Comparison of ENCODE assay signal across 26 cellular contexts in genomic region chr2:163467206-163467605, GRCh38.
DNase-seq lines count a peak whose midpoint lies in the region; ATAC-seq and TF ChIP-seq lines count a peak whose summit lies in the region.
"Had no signal": no experiment of that assay in that cellular context is flagged by ENCODE, and none has a peak within 500 bp of the region (broad histone marks: within the 10 kb centered on the region; RNA-seq: fewer than 3 reads in every experiment).

No MANE protein-coding gene starts in this region.

- peaks cover 72% of the 10 kb centered on the region for H3K4me1 Mint-ChIP-seq in brain
- H3K4me1 Mint-ChIP-seq in activated naive CD8-positive, alpha-beta T cell treated with anti-CD3 and anti-CD28 coated beads, Interleukin-2, amount 50 U/mL, for 24 hours = no peaks in the 10 kb centered on the region
- no peaks in the 10 kb centered on the region for H3K4me1 Mint-ChIP-seq in effector memory CD8-positive, alpha-beta T cell (ENCODE audit: low read depth in 2 of 2)
- H3K4me1 Mint-ChIP-seq: activated CD4-positive, alpha-beta T cell treated with anti-CD3 and anti-CD28 coated beads, Interleukin-2, amount 10 ng/mL, durations not matched to agents 7 days and 5 days; activated naive CD8-positive, alpha-beta T cell treated with anti-CD3 and anti-CD28 coated beads for 36 hours; activated T-helper 17 cell treated with anti-CD3 and anti-CD28 coated beads, Interleukin-2, amount 50 U/mL, for 72 hours; CD4-positive, CD25-positive, alpha-beta regulatory T cell had no signal

- DNase-seq in HEK293T (ENCODE audit: extremely low spot score) (no peak), NCI-H69 (lab: John Stamatoyannopoulos, UW) (peak; percentile 90), psoas muscle (peak; percentile 16 to 62), lower leg skin (ENCODE audit: low spot score in 2 of 2) (no peak), adrenal gland (no peak)
- no peak for DNase-seq in activated naive CD8-positive, alpha-beta T cell treated with anti-CD3 and anti-CD28 coated beads, Interleukin-2, amount 50 U/mL, for 24 hours
- no peak for DNase-seq in effector memory CD8-positive, alpha-beta T cell
- DNase-seq: activated CD4-positive, alpha-beta T cell treated with anti-CD3 and anti-CD28 coated beads, Interleukin-2, amount 10 ng/mL, durations not matched to agents 7 days and 5 days; activated naive CD8-positive, alpha-beta T cell treated with anti-CD3 and anti-CD28 coated beads for 36 hours; brain microvascular endothelial cell; CD4-positive, CD25-positive, alpha-beta regulatory T cell; colonic mucosa; endodermal cell; esophagus squamous epithelium; kidney glomerular epithelial cell; mammary epithelial cell; NCI-H187; spleen; stimulated activated CD4-positive, alpha-beta T cell treated with anti-CD3 and anti-CD28 coated beads, Interleukin-4, amount 100 ng/mL, for 24 hours; stimulated activated naive CD4-positive, alpha-beta T cell treated with Interleukin-2 at 50 U/mL for 16 hours; T-helper 1 cell; thyroid gland had no signal

- H3K27ac Mint-ChIP-seq in brain = peak overlapping the region; percentile 57 to 85 (median 81)
- H3K27ac Mint-ChIP-seq in activated naive CD8-positive, alpha-beta T cell treated with anti-CD3 and anti-CD28 coated beads, Interleukin-2, amount 50 U/mL, for 24 hours = no peak overlapping the region
- no peak overlapping the region for H3K27ac Mint-ChIP-seq in effector memory CD8-positive, alpha-beta T cell
- H3K27ac Mint-ChIP-seq: activated CD4-positive, alpha-beta T cell treated with anti-CD3 and anti-CD28 coated beads, Interleukin-2, amount 10 ng/mL, durations not matched to agents 7 days and 5 days; activated naive CD8-positive, alpha-beta T cell treated with anti-CD3 and anti-CD28 coated beads for 36 hours; activated T-helper 17 cell treated with anti-CD3 and anti-CD28 coated beads, Interleukin-2, amount 50 U/mL, for 72 hours; CD4-positive, CD25-positive, alpha-beta regulatory T cell; endodermal cell had no signal

- H3K4me3 ChIP-seq in psoas muscle (peak overlapping the region; percentile 40), lower leg skin (ENCODE audit: low read depth, poor library complexity, severe bottlenecking) (no peak overlapping the region), adrenal gland (no peak overlapping the region)
- H3K4me3 ChIP-seq: colonic mucosa, esophagus squamous epithelium, HAP-1, spleen, thyroid gland had no signal

- H3K36me3 ChIP-seq in psoas muscle (ENCODE audit: insufficient read depth in 1 of 2, low read depth in 1 of 2) (no peaks in the 10 kb centered on the region), adrenal gland (replicated peaks in 1 of 2) (no peaks in the 10 kb centered on the region)
- H3K36me3 ChIP-seq: brain microvascular endothelial cell, colonic mucosa, esophagus squamous epithelium, HAP-1, neutrophil, spleen, thyroid gland had no signal

- H3K27me3 ChIP-seq in psoas muscle (ENCODE audit: insufficient read depth in 3 of 3, low read length in 2 of 3) = no peaks in the 10 kb centered on the region
- H3K27me3 ChIP-seq in adrenal gland = no peaks in the 10 kb centered on the region
- H3K27me3 ChIP-seq: brain microvascular endothelial cell, colonic mucosa, esophagus squamous epithelium, neutrophil, spleen, thyroid gland had no signal

- H3K9me3 ChIP-seq in psoas muscle = no peaks in the 10 kb centered on the region
- no peaks in the 10 kb centered on the region for H3K9me3 ChIP-seq in adrenal gland (replicated peaks in 1 of 3)
- H3K9me3 ChIP-seq: colonic mucosa, esophagus squamous epithelium, HAP-1, neutrophil, spleen, thyroid gland had no signal

- TF ChIP-seq CTCF in brain (conservative IDR thresholded peaks at IDR 0.05) (no peak), psoas muscle (IDR thresholded peaks at IDR 0.05) (no peak), lower leg skin (IDR thresholded peaks at IDR 0.05) (no peak), adrenal gland (IDR thresholded peaks at IDR 0.05) (no peak)

- H3K4me1 ChIP-seq in psoas muscle = peaks cover 8% of the 10 kb centered on the region
- H3K4me1 ChIP-seq in adrenal gland (replicated peaks in 1 of 2) = no peaks in the 10 kb centered on the region
- H3K4me1 ChIP-seq: colonic mucosa, thyroid gland had no signal

- POLR2A ChIA-PET in HEK293T (lab: Yijun Ruan, JAX) = no interaction called here

- peak; percentile 62 to 79 (median 74) for ATAC-seq in psoas muscle
- no peak for ATAC-seq in activated naive CD8-positive, alpha-beta T cell treated with anti-CD3 and anti-CD28 coated beads, Interleukin-2, amount 50 U/mL, for 24 hours
- no peak for ATAC-seq in effector memory CD8-positive, alpha-beta T cell (replicated peaks)
- ATAC-seq: activated T-helper 17 cell treated with anti-CD3 and anti-CD28 coated beads, Interleukin-2, amount 50 U/mL, for 72 hours had no signal

- 21 to 48% (median 25%) methylated on average over 10 of the region's 10 CpGs for WGBS in psoas muscle, 3 donors
- 71 to 78% methylated on average over 10 of the region's 10 CpGs for WGBS in lower leg skin, 2 donors
- WGBS in adrenal gland, 4 donors = 88 to 96% (median 91%) methylated on average over 10 of the region's 10 CpGs

- intact Hi-C loops in psoas muscle (cut with DNase I) (loop anchor here in 1 of 2 donors (10.0 kb wide), 1 partner anchor 122 kb away; no protein-coding TSS in a partner anchor), lower leg skin (cut with DNase I; ENCODE audit: low total_unique reads) (loop anchor here (10.0 kb wide), 1 partner anchor 1762 kb away; no protein-coding TSS in a partner anchor), adrenal gland (cut with DNase I) (no loop called here)

- TF ChIP-seq POLR2A in lower leg skin (IDR thresholded peaks at IDR 0.05) (no peak), adrenal gland (IDR thresholded peaks at IDR 0.05) (no peak)

- H3K4me3 Mint-ChIP-seq in brain = peak overlapping the region; percentile 43 to 77 (median 67)
- no peak overlapping the region for H3K4me3 Mint-ChIP-seq in activated naive CD8-positive, alpha-beta T cell treated with anti-CD3 and anti-CD28 coated beads, Interleukin-2, amount 50 U/mL, for 24 hours
- H3K4me3 Mint-ChIP-seq in effector memory CD8-positive, alpha-beta T cell = no peak overlapping the region
- H3K4me3 Mint-ChIP-seq: activated CD4-positive, alpha-beta T cell treated with anti-CD3 and anti-CD28 coated beads, Interleukin-2, amount 10 ng/mL, durations not matched to agents 7 days and 5 days; activated naive CD8-positive, alpha-beta T cell treated with anti-CD3 and anti-CD28 coated beads for 36 hours; activated T-helper 17 cell treated with anti-CD3 and anti-CD28 coated beads, Interleukin-2, amount 50 U/mL, for 72 hours; CD4-positive, CD25-positive, alpha-beta regulatory T cell; endodermal cell had no signal

- CTCF ChIA-PET in HEK293T (lab: Yijun Ruan, JAX) = no interaction called here

- H3K27ac ChIP-seq in psoas muscle (peak overlapping the region; percentile 47), adrenal gland (no peak overlapping the region)
- H3K27ac ChIP-seq: brain microvascular endothelial cell, colonic mucosa, esophagus squamous epithelium, neutrophil, spleen, thyroid gland had no signal

- no peaks in the 10 kb centered on the region for H3K36me3 Mint-ChIP-seq in brain
- no peaks in the 10 kb centered on the region for H3K36me3 Mint-ChIP-seq in activated naive CD8-positive, alpha-beta T cell treated with anti-CD3 and anti-CD28 coated beads, Interleukin-2, amount 50 U/mL, for 24 hours (ENCODE audit: low read depth)
- H3K36me3 Mint-ChIP-seq in effector memory CD8-positive, alpha-beta T cell (ENCODE audit: insufficient read depth) = no peaks in the 10 kb centered on the region
- H3K36me3 Mint-ChIP-seq: activated naive CD8-positive, alpha-beta T cell treated with anti-CD3 and anti-CD28 coated beads for 36 hours; CD4-positive, CD25-positive, alpha-beta regulatory T cell had no signal

- H3K9me3 Mint-ChIP-seq in brain = no peaks in the 10 kb centered on the region
- H3K9me3 Mint-ChIP-seq in activated naive CD8-positive, alpha-beta T cell treated with anti-CD3 and anti-CD28 coated beads, Interleukin-2, amount 50 U/mL, for 24 hours = peaks cover 7% of the 10 kb centered on the region
- H3K9me3 Mint-ChIP-seq in effector memory CD8-positive, alpha-beta T cell = peaks cover 6 to 9% of the 10 kb centered on the region in 2 donors
- H3K9me3 Mint-ChIP-seq: activated CD4-positive, alpha-beta T cell treated with anti-CD3 and anti-CD28 coated beads, Interleukin-2, amount 10 ng/mL, durations not matched to agents 7 days and 5 days; activated naive CD8-positive, alpha-beta T cell treated with anti-CD3 and anti-CD28 coated beads for 36 hours; endodermal cell had no signal

- peaks cover 3% of the 10 kb centered on the region for H3K27me3 Mint-ChIP-seq in brain
- no peaks in the 10 kb centered on the region for H3K27me3 Mint-ChIP-seq in activated naive CD8-positive, alpha-beta T cell treated with anti-CD3 and anti-CD28 coated beads, Interleukin-2, amount 50 U/mL, for 24 hours
- H3K27me3 Mint-ChIP-seq in effector memory CD8-positive, alpha-beta T cell = no peaks in the 10 kb centered on the region
- H3K27me3 Mint-ChIP-seq: activated CD4-positive, alpha-beta T cell treated with anti-CD3 and anti-CD28 coated beads, Interleukin-2, amount 10 ng/mL, durations not matched to agents 7 days and 5 days; activated naive CD8-positive, alpha-beta T cell treated with anti-CD3 and anti-CD28 coated beads for 36 hours; activated T-helper 17 cell treated with anti-CD3 and anti-CD28 coated beads, Interleukin-2, amount 50 U/mL, for 72 hours; CD4-positive, CD25-positive, alpha-beta regulatory T cell had no signal

TF ChIP-seq in HEK293T, 16 proteins besides CTCF, POLR2A, EP300 and RAD21:
- no peak for TF ChIP-seq ARNT (IDR thresholded peaks at IDR 0.05)
- TF ChIP-seq SP1 (IDR thresholded peaks at IDR 0.05) = no peak
- TF ChIP-seq, protein P1, sequence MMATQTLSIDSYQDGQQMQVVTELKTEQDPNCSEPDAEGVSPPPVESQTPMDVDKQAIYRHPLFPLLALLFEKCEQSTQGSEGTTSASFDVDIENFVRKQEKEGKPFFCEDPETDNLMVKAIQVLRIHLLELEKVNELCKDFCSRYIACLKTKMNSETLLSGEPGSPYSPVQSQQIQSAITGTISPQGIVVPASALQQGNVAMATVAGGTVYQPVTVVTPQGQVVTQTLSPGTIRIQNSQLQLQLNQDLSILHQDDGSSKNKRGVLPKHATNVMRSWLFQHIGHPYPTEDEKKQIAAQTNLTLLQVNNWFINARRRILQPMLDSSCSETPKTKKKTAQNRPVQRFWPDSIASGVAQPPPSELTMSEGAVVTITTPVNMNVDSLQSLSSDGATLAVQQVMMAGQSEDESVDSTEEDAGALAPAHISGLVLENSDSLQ (IDR thresholded peaks at IDR 0.05) = peak; percentile 38; the same call in 1 of the 2 replicates
- TF ChIP-seq NFRKB (IDR thresholded peaks at IDR 0.05) = no peak
- no peak for TF ChIP-seq FOXA1 (IDR thresholded peaks at IDR 0.05)

Comparison
In these comparisons a context has a peak if more than half of its experiments do, and no peak if none do; other contexts are left out.
1. DNase-seq: peak in NCI-H69 (single experiment) and psoas muscle (2 of 2); none in HEK293T (single experiment), activated naive CD8-positive, alpha-beta T cell treated with anti-CD3 and anti-CD28 coated beads, Interleukin-2, amount 50 U/mL, for 24 hours (single experiment), lower leg skin (0 of 2), adrenal gland (0 of 7) and effector memory CD8-positive, alpha-beta T cell (0 of 3).
2. H3K27ac Mint-ChIP-seq: peak in brain (5 of 5); none in activated naive CD8-positive, alpha-beta T cell treated with anti-CD3 and anti-CD28 coated beads, Interleukin-2, amount 50 U/mL, for 24 hours (single experiment) and effector memory CD8-positive, alpha-beta T cell (0 of 2).
3. H3K4me3 Mint-ChIP-seq: peak in brain (5 of 5); none in activated naive CD8-positive, alpha-beta T cell treated with anti-CD3 and anti-CD28 coated beads, Interleukin-2, amount 50 U/mL, for 24 hours (single experiment) and effector memory CD8-positive, alpha-beta T cell (0 of 2).
4. ATAC-seq: peak in psoas muscle (4 of 4); none in activated naive CD8-positive, alpha-beta T cell treated with anti-CD3 and anti-CD28 coated beads, Interleukin-2, amount 50 U/mL, for 24 hours (single experiment) and effector memory CD8-positive, alpha-beta T cell (single experiment).